Comparison of ENCODE assay signal across 22 cellular contexts in genomic region chr5:97846646-97847045, GRCh38.
"Had no signal": no experiment of that assay in that cellular context is flagged by ENCODE, and none has a peak within 500 bp of the region (broad histone marks: within the 10 kb centered on the region; RNA-seq: fewer than 3 reads in every experiment).

No MANE protein-coding gene starts in this region.

- H3K27ac ChIP-seq: brain microvascular endothelial cell, coronary artery, lower lobe of right lung, sigmoid colon, spleen had no signal

- H3K9me3 ChIP-seq: lower lobe of right lung, sigmoid colon, spleen had no signal

- H3K27me3 Mint-ChIP-seq: activated CD4-positive, alpha-beta T cell treated with anti-CD3 and anti-CD28 coated beads, Interleukin-2, amount 10 ng/mL, durations not matched to agents 7 days and 5 days; activated naive CD4-positive, alpha-beta T cell treated with anti-CD3 and anti-CD28 coated beads, Interleukin-2, amount 10 ng/mL, durations not matched to agents 7 days and 5 days; activated T-cell treated with anti-CD3 and anti-CD28 coated beads, Interleukin-2, amount 50 U/mL, for 24 hours; stimulated activated naive B cell treated with anti-CD40 and anti-IgM and Interleukin-4, amounts not matched to agents 10 μg/mL and 1 μg/mL and 100 μg/mL, for 72 hours had no signal

- H3K27ac Mint-ChIP-seq: activated CD4-positive, alpha-beta T cell treated with anti-CD3 and anti-CD28 coated beads, Interleukin-2, amount 10 ng/mL, durations not matched to agents 7 days and 5 days; activated CD8-positive, alpha-beta T cell treated with anti-CD3 and anti-CD28 coated beads, Interleukin-2, amount 10 ng/mL, durations not matched to agents 7 days and 5 days; activated naive CD4-positive, alpha-beta T cell treated with anti-CD3 and anti-CD28 coated beads, Interleukin-2, amount 10 ng/mL, durations not matched to agents 7 days and 5 days; activated T-cell treated with anti-CD3 and anti-CD28 coated beads, Interleukin-2, amount 50 U/mL, for 24 hours; nephron progenitor cell; stimulated activated naive B cell treated with anti-CD40 and anti-IgM and Interleukin-4, amounts not matched to agents 10 μg/mL and 1 μg/mL and 100 μg/mL, for 72 hours had no signal

- FAIRE-seq: keratinocyte had no signal

- H3K4me1 ChIP-seq: lower lobe of right lung, spleen had no signal

- H3K36me3 ChIP-seq: brain microvascular endothelial cell, lower lobe of right lung, sigmoid colon, spleen had no signal

- DNase-seq: activated CD4-positive, alpha-beta T cell treated with anti-CD3 and anti-CD28 coated beads, Interleukin-2, amount 10 ng/mL, durations not matched to agents 7 days and 5 days; activated CD8-positive, alpha-beta T cell treated with anti-CD3 and anti-CD28 coated beads, Interleukin-2, amount 10 ng/mL, durations not matched to agents 7 days and 5 days; activated effector memory CD4-positive, alpha-beta T cell treated with Interleukin-2 at 50 U/mL for 16 hours; activated naive CD4-positive, alpha-beta T cell treated with anti-CD3 and anti-CD28 coated beads, Interleukin-2, amount 10 ng/mL, durations not matched to agents 7 days and 5 days; activated T-cell treated with anti-CD3 and anti-CD28 coated beads, Interleukin-2, amount 50 U/mL, for 24 hours; aorta; brain microvascular endothelial cell; erythroblast; foreskin melanocyte; glutamatergic neuron; hypothalamus; lower lobe of right lung; nephron progenitor cell; occipital lobe; posterior cingulate gyrus; sigmoid colon; spleen; stimulated activated naive B cell treated with anti-CD40 and anti-IgM and Interleukin-4, amounts not matched to agents 10 μg/mL and 1 μg/mL and 100 μg/mL, for 72 hours; T-helper 9 cell had no signal

- H3K36me3 Mint-ChIP-seq: activated naive CD4-positive, alpha-beta T cell treated with anti-CD3 and anti-CD28 coated beads, Interleukin-2, amount 10 ng/mL, durations not matched to agents 7 days and 5 days; mesothelial cell of epicardium; stimulated activated naive B cell treated with anti-CD40 and anti-IgM and Interleukin-4, amounts not matched to agents 10 μg/mL and 1 μg/mL and 100 μg/mL, for 72 hours had no signal

- H3K27me3 ChIP-seq: brain microvascular endothelial cell, sigmoid colon, spleen had no signal

- H3K4me3 ChIP-seq: coronary artery, lower lobe of right lung, sigmoid colon, spleen had no signal

- H3K4me1 Mint-ChIP-seq: activated CD4-positive, alpha-beta T cell treated with anti-CD3 and anti-CD28 coated beads, Interleukin-2, amount 10 ng/mL, durations not matched to agents 7 days and 5 days; activated naive CD4-positive, alpha-beta T cell treated with anti-CD3 and anti-CD28 coated beads, Interleukin-2, amount 10 ng/mL, durations not matched to agents 7 days and 5 days; nephron progenitor cell; stimulated activated naive B cell treated with anti-CD40 and anti-IgM and Interleukin-4, amounts not matched to agents 10 μg/mL and 1 μg/mL and 100 μg/mL, for 72 hours had no signal

- ATAC-seq: activated CD8-positive, alpha-beta T cell treated with anti-CD3 and anti-CD28 coated beads, Interleukin-2, amount 10 ng/mL, durations not matched to agents 7 days and 5 days; lower lobe of right lung; stimulated activated naive B cell treated with anti-CD40 and anti-IgM and Interleukin-4, amounts not matched to agents 10 μg/mL and 1 μg/mL and 100 μg/mL, for 72 hours had no signal

- H3K4me3 Mint-ChIP-seq: activated CD4-positive, alpha-beta T cell treated with anti-CD3 and anti-CD28 coated beads, Interleukin-2, amount 10 ng/mL, durations not matched to agents 7 days and 5 days; activated CD8-positive, alpha-beta T cell treated with anti-CD3 and anti-CD28 coated beads, Interleukin-2, amount 10 ng/mL, durations not matched to agents 7 days and 5 days; activated naive CD4-positive, alpha-beta T cell treated with anti-CD3 and anti-CD28 coated beads, Interleukin-2, amount 10 ng/mL, durations not matched to agents 7 days and 5 days; activated T-cell treated with anti-CD3 and anti-CD28 coated beads, Interleukin-2, amount 50 U/mL, for 24 hours; mesothelial cell of epicardium; nephron progenitor cell; stimulated activated naive B cell treated with anti-CD40 and anti-IgM and Interleukin-4, amounts not matched to agents 10 μg/mL and 1 μg/mL and 100 μg/mL, for 72 hours had no signal

- H3K9me3 Mint-ChIP-seq: activated CD4-positive, alpha-beta T cell treated with anti-CD3 and anti-CD28 coated beads, Interleukin-2, amount 10 ng/mL, durations not matched to agents 7 days and 5 days; activated naive CD4-positive, alpha-beta T cell treated with anti-CD3 and anti-CD28 coated beads, Interleukin-2, amount 10 ng/mL, durations not matched to agents 7 days and 5 days; activated T-cell treated with anti-CD3 and anti-CD28 coated beads, Interleukin-2, amount 50 U/mL, for 24 hours; mesothelial cell of epicardium; nephron progenitor cell had no signal
